Comparison of ENCODE assay signal across 16 cellular contexts in the genomic region with DNA sequence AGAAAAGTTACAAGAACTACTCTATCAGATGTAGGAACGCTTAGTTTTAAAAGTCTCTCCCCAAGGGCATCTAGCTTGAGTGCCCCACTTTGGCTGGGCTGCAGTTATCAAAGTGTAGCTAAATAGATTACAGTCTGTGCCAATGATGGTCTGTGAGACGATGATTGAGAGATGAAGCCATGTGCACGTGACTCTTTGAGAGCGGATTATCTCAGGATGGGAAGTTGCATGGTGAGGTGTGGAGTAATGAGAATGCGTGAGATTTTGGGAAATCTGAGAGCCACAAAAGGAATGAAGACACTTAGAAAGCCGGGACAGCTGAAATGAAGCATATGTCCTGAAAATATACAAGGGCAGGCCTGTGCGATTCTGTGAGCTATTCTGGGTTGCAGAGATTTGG.
DNase-seq lines count a peak whose midpoint lies in the region; ATAC-seq, FAIRE-seq and TF ChIP-seq lines count a peak whose summit lies in the region.
"Had no signal": no experiment of that assay in that cellular context is flagged by ENCODE, and none has a peak within 500 bp of the region (broad histone marks: within the 10 kb centered on the region; RNA-seq: fewer than 3 reads in every experiment).

No MANE protein-coding gene starts in this region.

- H3K9ac ChIP-seq in IMR-90 (ENCODE audit: low read depth, low read length) (no peak overlapping the region), K562 (ENCODE audit: insufficient read depth in 1 of 2, low read depth in 2 of 2, low read length in 2 of 2) (no peak overlapping the region)

- H3K23ac ChIP-seq in IMR-90 (ENCODE audit: low read depth, low read length): no peak overlapping the region

- TF ChIP-seq RAD21 in IMR-90 (IDR thresholded peaks at IDR 0.05; ENCODE audit: low read length): no peak
- TF ChIP-seq RAD21 in K562 (CRISPR knock-in tag; conservative IDR thresholded peaks at IDR 0.05 in 1 of 2, IDR thresholded peaks at IDR 0.05 in 1 of 2): no peak

- no peak overlapping the region for H2BK20ac ChIP-seq in IMR-90 (ENCODE audit: low read depth, low read length)

- no peak overlapping the region for H3K27ac ChIP-seq in IMR-90 (ENCODE audit: insufficient read depth, low read length)
- no peak overlapping the region for H3K27ac ChIP-seq in K562 (ENCODE audit: extremely low read depth, low read depth, low read length)
- H3K27ac ChIP-seq: C4-2B had no signal

- TF ChIP-seq CTCF in IMR-90 (conservative IDR thresholded peaks at IDR 0.05; ENCODE audit: low read depth, low read length): no peak
- no peak for TF ChIP-seq CTCF in K562 (IDR thresholded peaks at IDR 0.05 in 2 of 3, conservative IDR thresholded peaks at IDR 0.05 in 1 of 3; ENCODE audit: insufficient read depth in 2 of 3, low read depth in 1 of 3, low read length in 3 of 3)

- DNase-seq in DMS79 treated with DMSO at 0.1 percent for 48 hours (lab: John Stamatoyannopoulos, UW) (peak; percentile 82), DMS79 (lab: John Stamatoyannopoulos, UW) (no peak), IMR-90 (no peak), K562 (ENCODE audit: extremely low read depth in 1 of 4, low spot score in 3 of 4) (no peak), NCI-H187 treated with DMSO at 0.1 percent for 48 hours (lab: John Stamatoyannopoulos, UW) (no peak), germinal center (ENCODE audit: low spot score) (no peak), COR-L47 (lab: John Stamatoyannopoulos, UW) (no peak)
- DNase-seq: 8988T; BE2C; CD4-positive, alpha-beta memory T cell; DMS153; GOT3 had no signal

- H3K27me3 ChIP-seq in IMR-90 (ENCODE audit: control insufficient read depth, insufficient read depth, low read length) (no peaks in the 10 kb centered on the region), K562 (ENCODE audit: control insufficient read depth in 2 of 2, insufficient read depth in 2 of 2, low read length in 2 of 2) (no peaks in the 10 kb centered on the region; a peak in 1 of 5 replicates)
- H3K27me3 ChIP-seq: BE2C had no signal

- no peak overlapping the region for H3K4ac ChIP-seq in IMR-90 (ENCODE audit: low read depth, low read length)

- H3K14ac ChIP-seq in IMR-90 (replicated peaks; ENCODE audit: low read depth, low read length): no peak overlapping the region

- no peak for FAIRE-seq in K562 (lab: Jason Lieb, UNC)
- FAIRE-seq: G401.6, GM12891 had no signal

- H3K36me3 ChIP-seq in IMR-90 (ENCODE audit: control insufficient read depth, insufficient read depth, low read length) (no peaks in the 10 kb centered on the region), K562 (ENCODE audit: control insufficient read depth, insufficient read depth, low read length) (no peaks in the 10 kb centered on the region)
- H3K36me3 ChIP-seq: BE2C, HAP-1 had no signal

- ATAC-seq in IMR-90 (ENCODE audit: low read depth) (no peak), K562 (no peak)

- no peaks in the 10 kb centered on the region for H3K79me2 ChIP-seq in K562 (ENCODE audit: control insufficient read depth, insufficient read depth, low read length)

- CTCF ChIA-PET in IMR-90 (lab: Yijun Ruan, JAX) (no interaction called here), K562 (lab: Yijun Ruan, JAX; ENCODE audit: low intra/inter-chr PET ratio) (no interaction called here)

- H2AK5ac ChIP-seq in IMR-90 (ENCODE audit: low read depth, low read length): no peak overlapping the region; the same call in 1 of the 2 replicates

- H4K20me1 ChIP-seq in IMR-90 (ENCODE audit: insufficient read depth, low read length): no peaks in the 10 kb centered on the region
- no peaks in the 10 kb centered on the region for H4K20me1 ChIP-seq in K562 (replicated peaks; ENCODE audit: control insufficient read depth, insufficient read depth, low read length)

- peaks cover 15% of the 10 kb centered on the region for H3K4me1 ChIP-seq in IMR-90 (ENCODE audit: control insufficient read depth, insufficient read depth, low read length)
- no peaks in the 10 kb centered on the region for H3K4me1 ChIP-seq in K562 (replicated peaks in 1 of 2; ENCODE audit: control insufficient read depth in 2 of 2, insufficient read depth in 2 of 2, low read length in 2 of 2)
- H3K4me1 ChIP-seq: BE2C, HAP-1 had no signal

- H3K4me3 ChIP-seq in IMR-90 (ENCODE audit: insufficient read depth, low read depth, low read length) (no peak overlapping the region), K562 (no peak overlapping the region)
- H3K4me3 ChIP-seq: HAP-1 had no signal

- H3K9me3 ChIP-seq in IMR-90 (ENCODE audit: control insufficient read depth, insufficient read depth, low read length) (no peaks in the 10 kb centered on the region), K562 (replicated peaks; ENCODE audit: control insufficient read depth, insufficient read depth, low read depth, low read length) (no peaks in the 10 kb centered on the region)
- H3K9me3 ChIP-seq: BE2C, HAP-1 had no signal

- intact Hi-C loops in IMR-90 (cut with micrococcal nuclease): loop anchor here (5.0 kb wide), 1 partner anchor 32 kb away; no protein-coding TSS in a partner anchor
- intact Hi-C loops in K562 (cut with micrococcal nuclease): no loop called here

- H3K4me2 ChIP-seq in IMR-90 (ENCODE audit: low read depth, low read length): no peak overlapping the region
- no peak overlapping the region for H3K4me2 ChIP-seq in K562 (ENCODE audit: insufficient read depth, low read length)

- H4K5ac ChIP-seq in IMR-90 (ENCODE audit: low read depth, low read length): no peak overlapping the region

- H3K9me1 ChIP-seq in IMR-90 (ENCODE audit: insufficient read depth, low read length): no peaks in the 10 kb centered on the region
- H3K9me1 ChIP-seq in K562 (ENCODE audit: control insufficient read depth, insufficient read depth, low read length): no peaks in the 10 kb centered on the region

- TF ChIP-seq EP300 in K562 (IDR thresholded peaks at IDR 0.05; ENCODE audit: low read length): no peak

- H2BK120ac ChIP-seq in IMR-90 (ENCODE audit: low read depth, low read length): no peak overlapping the region; the same call in 1 of the 2 replicates

- H2BK15ac ChIP-seq in IMR-90 (ENCODE audit: low read depth, low read length): peak overlapping the region; percentile 71; the same call in 1 of the 3 replicates

- no peak for TF ChIP-seq POLR2A in IMR-90 (IDR thresholded peaks at IDR 0.05; ENCODE audit: low read depth, low read length)
- no peak for TF ChIP-seq POLR2A in K562 (conservative IDR thresholded peaks at IDR 0.05)

- no peak overlapping the region for H2AK9ac ChIP-seq in IMR-90 (replicated peaks; ENCODE audit: low read depth, low read length, poor library complexity)

- H4K91ac ChIP-seq in IMR-90 (ENCODE audit: insufficient read depth, low read depth, low read length): peak overlapping the region; percentile 23; the same call in 1 of the 2 replicates

- no peak overlapping the region; the same call in 1 of the 2 replicates for H3K18ac ChIP-seq in IMR-90 (ENCODE audit: low read depth, low read length)

- WGBS in IMR-90 (ENCODE audit: extremely low coverage in 2 of 2, insufficient read length in 1 of 2), 2 experiments: 85% methylated on average over 4 of the region's 7 CpGs; no CpG with 5 or more reads in 1 of the 2 experiments
- 2% methylated on average over 7 of the region's 7 CpGs for WGBS in K562 (ENCODE audit: insufficient coverage, low coverage, missing lambda C conversion rate)

- no peak overlapping the region for H2BK5ac ChIP-seq in IMR-90 (ENCODE audit: low read depth, low read length, poor library complexity, severe bottlenecking)

- H4K8ac ChIP-seq in IMR-90 (ENCODE audit: low read depth in 2 of 2, low read length in 2 of 2): 0 out of 4 replicates have a peak overlapping the region, but pooled peaks of 1 of the 2 experiments have one; percentile 11

- H3K56ac ChIP-seq in IMR-90 (ENCODE audit: extremely low read depth, insufficient read depth, low read length): no peak overlapping the region

- in situ Hi-C loops in IMR-90 (cut with MboI; ENCODE audit: low sequenced_read_pairs) (no loop called here), K562 (cut with MboI) (no loop called here)

- H2AFZ ChIP-seq in IMR-90 (replicated peaks; ENCODE audit: low read length, poor library complexity): no peak overlapping the region
- no peak overlapping the region for H2AFZ ChIP-seq in K562 (ENCODE audit: low read depth, low read length)

- dilution Hi-C loops in IMR-90 (cut with HindIII; ENCODE audit: low sequenced_read_pairs, unreplicated experiment): no loop called here

- POLR2A ChIA-PET in IMR-90 (lab: Charles Lee; ENCODE audit: unreplicated experiment): no interaction called here
- POLR2A ChIA-PET in K562 (lab: Yijun Ruan, JAX): no interaction called here

- BruUV-seq in IMR-90 (replicated peaks; lab: Mats Ljungman, UMichigan) (no TSS peak), K562 (replicated peaks; lab: Mats Ljungman, UMichigan) (no TSS peak)

- H3K79me1 ChIP-seq in IMR-90 (ENCODE audit: low read depth in 1 of 2, low read length in 2 of 2): no peaks in the 10 kb centered on the region

TF ChIP-seq in IMR-90, 13 proteins besides CTCF, POLR2A, EP300 and RAD21 (continues in another document):
- TF ChIP-seq NFE2L2 (IDR thresholded peaks at IDR 0.05; ENCODE audit: low read depth, low read length) (no peak), MAFK (IDR thresholded peaks at IDR 0.05; ENCODE audit: low read depth, low read length) (no peak), BHLHE40 (IDR thresholded peaks at IDR 0.05; ENCODE audit: low read depth, low read length) (no peak), CHD1 (IDR thresholded peaks at IDR 0.05; ENCODE audit: low read depth, low read length) (no peak)

TF ChIP-seq in K562, 482 proteins besides CTCF, POLR2A, EP300 and RAD21:
- no peak for TF ChIP-seq FOXJ2 (tag; IDR thresholded peaks at IDR 0.05)
- TF ChIP-seq, protein P1, sequence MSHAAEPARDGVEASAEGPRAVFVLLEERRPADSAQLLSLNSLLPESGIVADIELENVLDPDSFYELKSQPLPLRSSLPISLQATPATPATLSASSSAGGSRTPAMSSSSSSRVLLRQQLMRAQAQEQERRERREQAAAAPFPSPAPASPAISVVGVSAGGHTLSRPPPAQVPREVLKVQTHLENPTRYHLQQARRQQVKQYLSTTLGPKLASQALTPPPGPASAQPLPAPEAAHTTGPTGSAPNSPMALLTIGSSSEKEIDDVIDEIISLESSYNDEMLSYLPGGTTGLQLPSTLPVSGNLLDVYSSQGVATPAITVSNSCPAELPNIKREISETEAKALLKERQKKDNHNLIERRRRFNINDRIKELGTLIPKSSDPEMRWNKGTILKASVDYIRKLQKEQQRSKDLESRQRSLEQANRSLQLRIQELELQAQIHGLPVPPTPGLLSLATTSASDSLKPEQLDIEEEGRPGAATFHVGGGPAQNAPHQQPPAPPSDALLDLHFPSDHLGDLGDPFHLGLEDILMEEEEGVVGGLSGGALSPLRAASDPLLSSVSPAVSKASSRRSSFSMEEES (CRISPR knock-in tag; IDR thresholded peaks at IDR 0.05): peak; percentile 52
